Comparison of ENCODE assay signal across 17 cellular contexts in the genomic region with DNA sequence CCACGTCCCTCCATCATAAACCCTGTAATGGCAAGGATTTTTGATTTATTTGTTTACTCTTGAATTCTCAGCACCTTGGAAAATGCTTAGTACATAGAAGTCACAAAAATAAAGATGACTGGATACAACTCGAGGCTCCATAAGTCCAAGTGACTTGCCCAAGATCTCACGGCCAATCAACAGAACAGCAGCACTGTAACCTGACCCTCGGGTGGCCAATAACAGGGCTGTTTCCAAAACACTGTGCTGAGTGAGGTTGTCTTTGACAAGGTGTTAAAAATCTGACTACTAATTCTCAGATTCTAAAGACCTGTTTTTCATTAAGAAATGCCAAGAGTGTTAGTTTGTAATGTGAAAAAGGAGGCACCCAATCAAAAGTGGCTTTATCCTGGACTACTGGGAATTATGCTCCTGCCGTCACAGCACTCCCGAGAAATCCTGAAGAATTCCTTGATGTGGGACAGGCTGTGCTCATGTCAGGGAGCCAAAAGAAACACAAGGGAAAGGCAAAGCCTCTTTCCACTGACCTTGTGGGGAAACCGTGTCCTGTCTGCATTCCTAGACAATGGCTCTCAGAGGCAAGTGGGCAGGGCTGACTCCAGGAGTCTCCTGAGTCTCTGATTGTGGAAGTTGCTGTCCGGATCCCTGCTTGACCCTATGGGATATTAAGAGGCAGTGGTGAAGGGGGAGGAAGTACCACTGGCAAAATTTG.
DNase-seq lines count a peak whose midpoint lies in the region; ATAC-seq and TF ChIP-seq lines count a peak whose summit lies in the region.
"Had no signal": no experiment of that assay in that cellular context is flagged by ENCODE, and none has a peak within 500 bp of the region (broad histone marks: within the 10 kb centered on the region; RNA-seq: fewer than 3 reads in every experiment).

No MANE protein-coding gene starts in this region.

- H3K79me1 ChIP-seq in mesenchymal stem cell (replicated peaks; ENCODE audit: low read length, poor library complexity, severe bottlenecking) = no peaks in the 10 kb centered on the region

- H3K36me3 ChIP-seq in adrenal gland (replicated peaks in 1 of 2) (no peaks in the 10 kb centered on the region), mesenchymal stem cell (ENCODE audit: control insufficient read depth in 1 of 2, insufficient read depth in 2 of 2, low read depth in 1 of 2, low read length in 2 of 2) (no peaks in the 10 kb centered on the region), thyroid gland (no peaks in the 10 kb centered on the region)

- no peak for ATAC-seq in HG02642 (IDR thresholded peaks at IDR 0.05; ENCODE audit: poor library complexity, unreplicated experiment)
- ATAC-seq in GM18502 (IDR thresholded peaks at IDR 0.05; ENCODE audit: poor library complexity, unreplicated experiment) = no peak
- ATAC-seq: activated T-cell treated with anti-CD3 and anti-CD28 coated beads, Interleukin-2, amount 50 U/mL, for 4 hours; stimulated activated effector memory CD8-positive, alpha-beta T cell treated with anti-CD3 and anti-CD28 coated beads, Interleukin-12 subunit alpha, Interleukin-12 subunit beta, amount 100 ng/mL, for 72 hours had no signal

- H3K4ac ChIP-seq in mesenchymal stem cell (ENCODE audit: low read depth in 1 of 2, low read length in 2 of 2) = no peak overlapping the region

- H3K4me3 ChIP-seq in adrenal gland (no peak overlapping the region), mesenchymal stem cell (ENCODE audit: insufficient read depth in 1 of 2, low read depth in 1 of 2, low read length in 2 of 2) (no peak overlapping the region), thyroid gland (replicated peaks in 1 of 3) (no peak overlapping the region)

- no peak overlapping the region for H2BK12ac ChIP-seq in mesenchymal stem cell (ENCODE audit: low read length in 2 of 2)

- no peak overlapping the region for H3K9ac ChIP-seq in mesenchymal stem cell (ENCODE audit: low read length)

- no peak overlapping the region for H2BK5ac ChIP-seq in mesenchymal stem cell (ENCODE audit: low read depth, low read length, poor library complexity, severe bottlenecking)

- DNase-seq in adrenal gland (peak; percentile 19 to 85 (median 46)), fibroblast of peridontal ligament (ENCODE audit: extremely low read depth) (peak; percentile 56), mesenchymal stem cell (peak; percentile 6), thyroid gland (peak; percentile 2 to 3), iPS-NIHi11 (ENCODE audit: low spot score) (no peak)
- no peak for DNase-seq in activated T-cell treated with anti-CD3 and anti-CD28 coated beads, Interleukin-2, amount 50 U/mL, for 48 hours
- DNase-seq: activated CD4-positive, alpha-beta T cell treated with anti-CD3 and anti-CD28 coated beads for 48 hours; activated T-cell treated with anti-CD3 and anti-CD28 coated beads, Interleukin-2, amount 50 U/mL, for 4 hours; anterior cingulate cortex; CD4-positive, CD25-positive, alpha-beta regulatory T cell; NCI-H2029 treated with DMSO at 0.1 percent for 48 hours; NCI-H774; retina; stimulated activated CD4-positive, alpha-beta T cell treated with anti-CD3 and anti-CD28 coated beads, Interleukin-4, amount 100 ng/mL, for 24 hours had no signal

- H2BK15ac ChIP-seq in mesenchymal stem cell (ENCODE audit: low read depth, poor library complexity, severe bottlenecking) = no peak overlapping the region

- H3K23ac ChIP-seq in mesenchymal stem cell (ENCODE audit: low read length in 2 of 2) = no peak overlapping the region

- peak overlapping the region in 1 of 5 donors; percentile 62 for H3K27ac ChIP-seq in adrenal gland
- H3K27ac ChIP-seq in mesenchymal stem cell (ENCODE audit: low read length, poor library complexity, severe bottlenecking) = peak overlapping the region; percentile 2
- H3K27ac ChIP-seq in thyroid gland = no peak overlapping the region

- H3K27me3 ChIP-seq in adrenal gland (no peaks in the 10 kb centered on the region), mesenchymal stem cell (ENCODE audit: control insufficient read depth in 1 of 2, insufficient read depth in 1 of 2, low read length in 2 of 2) (peaks cover 0 to 34% of the 10 kb centered on the region in 2 experiments), thyroid gland (no peaks in the 10 kb centered on the region)

- no peaks in the 10 kb centered on the region for H3K9me3 ChIP-seq in adrenal gland (replicated peaks in 1 of 3)
- H3K9me3 ChIP-seq in mesenchymal stem cell (ENCODE audit: control insufficient read depth, low read length) = peaks cover 6% of the 10 kb centered on the region
- no peaks in the 10 kb centered on the region for H3K9me3 ChIP-seq in thyroid gland

- H2AK5ac ChIP-seq in mesenchymal stem cell (ENCODE audit: low read length, severe bottlenecking) = no peak overlapping the region

- WGBS in adrenal gland, 4 donors = 40 to 55% (median 48%) methylated on average over 8 of the region's 8 CpGs
- 71% methylated on average over 7 of the region's 8 CpGs for WGBS in mesenchymal stem cell
- WGBS in thyroid gland, 2 donors = 45 to 54% methylated on average over 8 of the region's 8 CpGs

- H3K4me1 ChIP-seq in adrenal gland (replicated peaks in 1 of 2) (no peaks in the 10 kb centered on the region), mesenchymal stem cell (ENCODE audit: control insufficient read depth, insufficient read depth, low read depth, low read length) (peaks cover 16% of the 10 kb centered on the region), thyroid gland (no peaks in the 10 kb centered on the region)

- no peak overlapping the region for H3K18ac ChIP-seq in mesenchymal stem cell (ENCODE audit: low read depth in 1 of 2, low read length in 2 of 2)

- TF ChIP-seq CTCF in adrenal gland (IDR thresholded peaks at IDR 0.05) = no peak
- TF ChIP-seq CTCF in thyroid gland (IDR thresholded peaks at IDR 0.05) = no peak

- TF ChIP-seq POLR2A in adrenal gland (IDR thresholded peaks at IDR 0.05) (no peak), thyroid gland (IDR thresholded peaks at IDR 0.05) (no peak)

- no peak overlapping the region for H3K4me2 ChIP-seq in mesenchymal stem cell (ENCODE audit: low read length, poor library complexity, severe bottlenecking)

- no peak overlapping the region for H3K14ac ChIP-seq in mesenchymal stem cell (ENCODE audit: low read length in 2 of 2)

- no peak overlapping the region for H2AFZ ChIP-seq in mesenchymal stem cell (ENCODE audit: low read depth, low read length)

- H2BK120ac ChIP-seq in mesenchymal stem cell (ENCODE audit: low read depth, low read length) = no peak overlapping the region

- H4K8ac ChIP-seq in mesenchymal stem cell (ENCODE audit: low read length) = no peak overlapping the region

- H4K91ac ChIP-seq in mesenchymal stem cell (ENCODE audit: low read length) = no peak overlapping the region

- intact Hi-C loops in adrenal gland (cut with DNase I) (no loop called here), thyroid gland (cut with DNase I) (no loop called here)

Comparison
In these comparisons a context has a peak if more than half of its experiments do, and no peak if none do; other contexts are left out.
1. DNase-seq: peak in adrenal gland (7 of 7), fibroblast of peridontal ligament (single experiment), mesenchymal stem cell (single experiment) and thyroid gland (2 of 2); none in iPS-NIHi11 (single experiment) and activated T-cell treated with anti-CD3 and anti-CD28 coated beads, Interleukin-2, amount 50 U/mL, for 48 hours (0 of 2).